8 cellular contexts compared by ENCODE assay signal in the genomic region with DNA sequence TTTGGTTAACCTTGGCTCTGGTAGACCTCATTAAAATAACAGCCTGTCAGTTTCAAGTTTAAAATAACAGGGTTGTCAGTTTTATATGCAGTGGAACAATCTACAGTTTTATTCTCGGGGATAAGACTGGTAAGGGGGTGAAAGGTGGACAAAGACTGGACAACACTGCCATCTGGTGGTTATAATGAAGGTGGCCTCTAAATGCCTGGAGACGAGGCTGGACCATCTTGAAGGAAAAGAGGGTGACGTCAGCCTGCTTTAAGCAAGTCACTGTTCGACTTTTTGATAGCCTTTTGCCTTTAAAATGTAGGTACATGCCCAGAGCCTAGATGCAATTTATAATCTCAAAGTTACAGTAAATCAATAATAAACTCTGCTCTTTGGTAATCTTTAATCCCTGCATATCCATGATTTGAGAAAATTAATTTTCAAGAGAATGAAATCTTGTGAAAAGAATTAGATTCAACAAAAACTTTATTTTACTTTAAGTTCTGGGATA.
DNase-seq lines count a peak whose midpoint lies in the region; ATAC-seq, FAIRE-seq and TF ChIP-seq lines count a peak whose summit lies in the region.

No MANE protein-coding gene starts in this region.

- ATAC-seq in HG02943 (IDR thresholded peaks at IDR 0.05; ENCODE audit: low read depth, unreplicated experiment), result peak; percentile 94

- H3K27ac ChIP-seq in A673 (ENCODE audit: low read depth, low read length, poor library complexity, severe bottlenecking) (peak overlapping the region; percentile 57), astrocyte (ENCODE audit: low read depth, low read length) (no peak overlapping the region), smooth muscle cell (ENCODE audit: low read depth) (no peak overlapping the region)

- no peak overlapping the region for H2AFZ ChIP-seq in astrocyte (ENCODE audit: low read depth, low read length)
- no peak overlapping the region for H2AFZ ChIP-seq in smooth muscle cell (ENCODE audit: low read depth)

- H3K36me3 ChIP-seq in A673 (ENCODE audit: insufficient read depth, low read length, poor library complexity, severe bottlenecking) (no peaks in the 10 kb centered on the region), astrocyte (ENCODE audit: insufficient read depth, low read length) (no peaks in the 10 kb centered on the region), smooth muscle cell (ENCODE audit: low read depth) (no peaks in the 10 kb centered on the region)

- FAIRE-seq in GM18507 (lab: Jason Lieb, UNC) (peak; percentile 88), astrocyte (lab: Jason Lieb, UNC) (peak; percentile 97)

- no peaks in the 10 kb centered on the region for H3K9me3 ChIP-seq in A673 (ENCODE audit: low read depth, low read length, poor library complexity, severe bottlenecking)
- no peaks in the 10 kb centered on the region for H3K9me3 ChIP-seq in astrocyte (ENCODE audit: insufficient read depth, low read depth, low read length)
- H3K9me3 ChIP-seq in smooth muscle cell (replicated peaks; ENCODE audit: low read depth), result no peaks in the 10 kb centered on the region

- no TSS peak for BruUV-seq in A673 (replicated peaks; lab: Mats Ljungman, UMichigan)

- H3K4me3 Mint-ChIP-seq in astrocyte (ENCODE audit: unreplicated experiment), result no peak overlapping the region

- H3K4me1 ChIP-seq in A673 (ENCODE audit: insufficient read depth, low read length, poor library complexity, severe bottlenecking) (peaks cover 10% of the 10 kb centered on the region), astrocyte (ENCODE audit: insufficient read depth, low read length) (no peaks in the 10 kb centered on the region), smooth muscle cell (ENCODE audit: low read depth) (no peaks in the 10 kb centered on the region)

- POLR2A ChIA-PET in A673 (lab: Charles Lee; ENCODE audit: low non-redundant PET), result no interaction called here

- DNase-seq in A673 (ENCODE audit: low spot score) (peak; percentile 95), GM18507 (ENCODE audit: extremely low spot score, insufficient read length, low read depth) (peak; percentile 54), NCI-H146 treated with DMSO at 0.1 percent for 48 hours (lab: John Stamatoyannopoulos, UW; ENCODE audit: unreplicated experiment) (peak; percentile 86), T-helper 2 cell (peak in 4 of 5 experiments; percentile 21 to 84 (median 36)), astrocyte (ENCODE audit: low read depth) (peak; percentile 82), hippocampal formation (lab: John Stamatoyannopoulos, UW) (peak; percentile 54 to 79), smooth muscle cell (lab: John Stamatoyannopoulos, UW; ENCODE audit: unreplicated experiment) (no peak)

- no peaks in the 10 kb centered on the region for H3K79me2 ChIP-seq in astrocyte (ENCODE audit: insufficient read depth, low read length)
- H3K79me2 ChIP-seq in smooth muscle cell (ENCODE audit: low read depth), result no peaks in the 10 kb centered on the region

- H3K9ac ChIP-seq in astrocyte (ENCODE audit: low read length), result no peak overlapping the region
- no peak overlapping the region for H3K9ac ChIP-seq in smooth muscle cell (ENCODE audit: low read depth)

- H3K36me3 Mint-ChIP-seq in astrocyte (ENCODE audit: low read depth, unreplicated experiment), result no peaks in the 10 kb centered on the region

- TF ChIP-seq CTCF in A673 (conservative IDR thresholded peaks at IDR 0.05; ENCODE audit: low read depth, low read length) (peak; percentile 85), astrocyte (IDR thresholded peaks at IDR 0.05; ENCODE audit: insufficient read depth, low read depth, low read length) (peak; percentile 92), smooth muscle cell (IDR thresholded peaks at IDR 0.05; ENCODE audit: borderline replicate concordance, insufficient read depth, poor library complexity, severe bottlenecking) (peak; percentile 95)

- H3K27ac Mint-ChIP-seq in astrocyte (ENCODE audit: unreplicated experiment), result no peak overlapping the region

- intact Hi-C loops in A673 (cut with micrococcal nuclease; ENCODE audit: unreplicated experiment), result loop anchor here (1.0 to 10.0 kb wide), 6 partner anchors 328 to 1790 kb away; partner anchors contain the start of gene GPC6

- H3K4me1 Mint-ChIP-seq in astrocyte (ENCODE audit: low read depth, unreplicated experiment), result no peaks in the 10 kb centered on the region

- H3F3A ChIP-seq in smooth muscle cell (ENCODE audit: low read depth), result no peaks in the 10 kb centered on the region

- H4K20me1 ChIP-seq in astrocyte (ENCODE audit: insufficient read depth, low read length), result no peaks in the 10 kb centered on the region
- no peaks in the 10 kb centered on the region for H4K20me1 ChIP-seq in smooth muscle cell (ENCODE audit: low read depth)

- no peaks in the 10 kb centered on the region for H3K27me3 Mint-ChIP-seq in astrocyte (ENCODE audit: low read depth, unreplicated experiment)

- H3K4me2 ChIP-seq in astrocyte (ENCODE audit: low read length), result no peak overlapping the region
- H3K4me2 ChIP-seq in smooth muscle cell, result peak overlapping the region; percentile 24

- H3K9me3 Mint-ChIP-seq in astrocyte (ENCODE audit: unreplicated experiment), result no peaks in the 10 kb centered on the region

- H3K4me3 ChIP-seq in A673 (ENCODE audit: low read depth, low read length, poor library complexity, severe bottlenecking), result no peak overlapping the region
- H3K4me3 ChIP-seq in astrocyte (ENCODE audit: insufficient read depth, low read depth, low read length), result no peak overlapping the region
- H3K4me3 ChIP-seq in smooth muscle cell, result no peak overlapping the region

- CTCF ChIA-PET in A673 (lab: Charles Lee), result no interaction called here

- no peaks in the 10 kb centered on the region for H3K27me3 ChIP-seq in A673 (replicated peaks; ENCODE audit: insufficient read depth, low read depth, low read length, poor library complexity)
- no peaks in the 10 kb centered on the region for H3K27me3 ChIP-seq in astrocyte (ENCODE audit: insufficient read depth, low read length)
- no peaks in the 10 kb centered on the region for H3K27me3 ChIP-seq in smooth muscle cell (ENCODE audit: low read depth)

- WGBS in smooth muscle cell (ENCODE audit: low lambda C conversion rate), result 0% methylated on average over 4 of the region's 4 CpGs
